Comparison of ENCODE assay signal across 11 cellular contexts in genomic region chr6:3706547-3707467, GRCh38.
"Had no signal": no experiment of that assay in that cellular context is flagged by ENCODE, and none has a peak within 500 bp of the region (broad histone marks: within the 10 kb centered on the region; RNA-seq: fewer than 3 reads in every experiment).

No MANE protein-coding gene starts in this region.

- ATAC-seq: activated naive CD8-positive, alpha-beta T cell treated with anti-CD3 and anti-CD28 coated beads, Interleukin-2, amount 50 U/mL, for 24 hours; activated T-helper 17 cell treated with anti-CD3 and anti-CD28 coated beads, Interleukin-2, amount 50 U/mL, for 72 hours had no signal

- H3K27ac Mint-ChIP-seq: activated naive CD4-positive, alpha-beta T cell treated with anti-CD3 and anti-CD28 coated beads for 36 hours; activated naive CD8-positive, alpha-beta T cell treated with anti-CD3 and anti-CD28 coated beads, Interleukin-2, amount 50 U/mL, for 24 hours; activated T-helper 17 cell treated with anti-CD3 and anti-CD28 coated beads, Interleukin-2, amount 50 U/mL, for 72 hours had no signal

- H3K4me3 Mint-ChIP-seq: activated naive CD4-positive, alpha-beta T cell treated with anti-CD3 and anti-CD28 coated beads for 36 hours; activated naive CD8-positive, alpha-beta T cell treated with anti-CD3 and anti-CD28 coated beads, Interleukin-2, amount 50 U/mL, for 24 hours; activated T-helper 17 cell treated with anti-CD3 and anti-CD28 coated beads, Interleukin-2, amount 50 U/mL, for 72 hours; neural crest cell had no signal

- DNase-seq: activated CD4-positive, alpha-beta T cell treated with anti-CD3 and anti-CD28 coated beads, Interleukin-2, amount 50 U/mL, for 1 hour; activated naive CD4-positive, alpha-beta T cell treated with anti-CD3 and anti-CD28 coated beads for 36 hours; activated naive CD8-positive, alpha-beta T cell treated with anti-CD3 and anti-CD28 coated beads, Interleukin-2, amount 50 U/mL, for 24 hours; activated T-cell treated with anti-CD3 and anti-CD28 coated beads for 4 hours; aorta; sigmoid colon; spleen; stomach; T-helper 2 cell had no signal

- H3K9me3 Mint-ChIP-seq: activated naive CD4-positive, alpha-beta T cell treated with anti-CD3 and anti-CD28 coated beads for 36 hours; activated naive CD8-positive, alpha-beta T cell treated with anti-CD3 and anti-CD28 coated beads, Interleukin-2, amount 50 U/mL, for 24 hours; activated T-helper 17 cell treated with anti-CD3 and anti-CD28 coated beads, Interleukin-2, amount 50 U/mL, for 72 hours had no signal

- H3K4me1 Mint-ChIP-seq: activated naive CD8-positive, alpha-beta T cell treated with anti-CD3 and anti-CD28 coated beads, Interleukin-2, amount 50 U/mL, for 24 hours; activated T-helper 17 cell treated with anti-CD3 and anti-CD28 coated beads, Interleukin-2, amount 50 U/mL, for 72 hours had no signal
